Comparison of ENCODE assay signal across 8 cellular contexts in genomic region chr10:127196227-127196954, GRCh38.
DNase-seq lines count a peak whose midpoint lies in the region; ATAC-seq and TF ChIP-seq lines count a peak whose summit lies in the region.
"Had no signal": no experiment of that assay in that cellular context is flagged by ENCODE, and none has a peak within 500 bp of the region (broad histone marks: within the 10 kb centered on the region; RNA-seq: fewer than 3 reads in every experiment).

INSYN2A (minus strand) TSS chr10:127196591; CDS start chr10:127176395, 20,196 bp downstream.

- H3K9me3 ChIP-seq in iPS-18a (ENCODE audit: control insufficient read depth, low read depth, low read length), result no peaks in the 10 kb centered on the region

- no peak within 1 kb of the TSS for H3K27ac ChIP-seq in iPS-18a (ENCODE audit: low read length)
- H3K27ac ChIP-seq: PC-9 had no signal

- peak; percentile 30 for ATAC-seq in stimulated activated naive CD8-positive, alpha-beta T cell treated with anti-CD3 and anti-CD28 coated beads, Interleukin-15, Interleukin-2, amounts not matched to agents 100 U/mL and 50 U/mL, for 24 hours
- ATAC-seq in HG03095 (IDR thresholded peaks at IDR 0.05; ENCODE audit: unreplicated experiment) (no peak), GM19324 (IDR thresholded peaks at IDR 0.05; ENCODE audit: low FRiP score, unreplicated experiment) (no peak)

- in situ Hi-C loops in astrocyte of the cerebellum (cut with HindIII; ENCODE audit: low sequenced_read_pairs), result no loop called here

- no peaks in the 10 kb centered on the region for H3K4me1 ChIP-seq in iPS-18a (ENCODE audit: control insufficient read depth, low read depth, low read length)

- H3K36me3 ChIP-seq in iPS-18a (ENCODE audit: control insufficient read depth, low read depth, low read length), result no peaks in the 10 kb centered on the region

- H3K27me3 ChIP-seq in iPS-18a (ENCODE audit: control insufficient read depth, insufficient read depth, low read length), result peaks cover 57% of the 10 kb centered on the region

- H3K4me3 ChIP-seq in astrocyte of the cerebellum (ENCODE audit: low read depth, low read length) (peak within 1 kb of the TSS; percentile 43), iPS-18a (ENCODE audit: low read length) (peak within 1 kb of the TSS; percentile 56)
- H3K4me3 ChIP-seq: PC-9 had no signal

- H3K9ac ChIP-seq in iPS-18a (ENCODE audit: low read length), result no peak within 1 kb of the TSS

- peak; percentile 57 for TF ChIP-seq CTCF in astrocyte of the cerebellum (IDR thresholded peaks at IDR 0.05; ENCODE audit: low read depth, low read length, missing control alignments)

- DNase-seq in HS-5 (ENCODE audit: low read depth) (peak; percentile 22), astrocyte of the cerebellum (ENCODE audit: low read depth) (no peak), NCI-H1694 (lab: John Stamatoyannopoulos, UW) (no peak)
- DNase-seq in stimulated activated naive CD8-positive, alpha-beta T cell treated with anti-CD3 and anti-CD28 coated beads, Interleukin-15, Interleukin-2, amounts not matched to agents 100 U/mL and 50 U/mL, for 24 hours, result no peak
